In the genomic region with DNA sequence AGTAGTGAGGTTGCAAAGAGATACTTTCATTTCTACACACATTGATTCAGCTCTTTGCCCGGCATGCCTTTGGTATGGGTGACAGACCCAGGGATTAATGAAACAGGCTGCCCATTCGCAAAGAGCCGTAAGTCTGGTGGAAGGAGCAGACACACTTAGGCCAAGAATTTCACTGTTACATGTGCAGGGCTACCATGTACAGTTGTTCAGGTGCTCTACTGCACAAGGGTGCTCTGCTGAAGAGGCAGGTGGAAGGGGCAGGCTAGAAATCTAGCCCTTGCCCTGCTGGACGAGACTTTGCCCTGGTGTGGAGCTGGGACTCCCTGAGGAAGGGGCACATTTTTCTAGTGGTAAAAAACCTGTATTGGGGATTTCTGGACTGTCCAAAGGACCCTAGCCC, we compare ENCODE assay signal across 8 cellular contexts. TPM values are rescaled to one million over a fixed set of nuclear protein-coding genes. Genes with fewer than 3 reads are reported as not detected.
"Had no signal": no experiment of that assay in that cellular context is flagged by ENCODE, and none has a peak within 500 bp of the region (broad histone marks: within the 10 kb centered on the region; RNA-seq: fewer than 3 reads in every experiment).

No MANE protein-coding gene starts in this region.

- H3K4me2 ChIP-seq: GM23338 had no signal

- DNase-seq: GOT3, HCEC 1CT, HFFc6 had no signal

- H3K27ac ChIP-seq: GM23248 had no signal

- H3K27ac Mint-ChIP-seq: GM23338, H9, HFFc6 had no signal

- H3K4me1 Mint-ChIP-seq: GM23338, H9 had no signal

- H3K4me3 ChIP-seq: GM23248, GM23338, HAP-1 had no signal

- H3K36me3 ChIP-seq: HAP-1 had no signal

- H3K4me1 ChIP-seq: HAP-1 had no signal

- H2AFZ ChIP-seq: GM23248 had no signal

- H3K9me3 ChIP-seq: HAP-1 had no signal

- H3K9ac ChIP-seq: GM23248 had no signal

- H3K9me3 Mint-ChIP-seq: GM23338, H9, HFFc6 had no signal

- ATAC-seq: HCT116 had no signal

- H3K4me3 Mint-ChIP-seq: GM23338, H9, HFFc6 had no signal

RNA-seq across cellular contexts. Expression of gene RASGRF1, which starts 26.2 kb away (rescaled TPM):
- total RNA-seq: GM23248 had no signal
- polyA plus RNA-seq: GM23248 had no signal
